Comparison of ENCODE assay signal across 24 cellular contexts in genomic region chr18:10351858-10352257, GRCh38.
DNase-seq lines count a peak whose midpoint lies in the region; ATAC-seq and TF ChIP-seq lines count a peak whose summit lies in the region.
"Had no signal": no experiment of that assay in that cellular context is flagged by ENCODE, and none has a peak within 500 bp of the region (broad histone marks: within the 10 kb centered on the region; RNA-seq: fewer than 3 reads in every experiment).

No MANE protein-coding gene starts in this region.

- no TSS peak for BruUV-seq in mammary epithelial cell (replicated peaks; lab: Mats Ljungman, UMichigan)

- H3K4me2 ChIP-seq in mammary epithelial cell (ENCODE audit: insufficient read depth, low read depth, low read length): no peak overlapping the region

- no peaks in the 10 kb centered on the region for H4K20me1 ChIP-seq in mammary epithelial cell (ENCODE audit: insufficient read depth, low read length)

- intact Hi-C loops in breast epithelium (cut with DNase I; ENCODE audit: low total_unique reads) (no loop called here), mammary epithelial cell (cut with micrococcal nuclease) (loop anchor here (10.0 kb wide), 1 partner anchor 163 kb away; no protein-coding TSS in a partner anchor), esophagus squamous epithelium (cut with DNase I) (no loop called here), left ventricle myocardium superior (cut with micrococcal nuclease) (no loop called here), posterior vena cava (cut with DNase I) (no loop called here)

- H3K4me3 ChIP-seq in breast epithelium (no peak overlapping the region), mammary epithelial cell (replicated peaks in 1 of 3; ENCODE audit: insufficient read depth in 1 of 3, low read depth in 2 of 3, low read length in 3 of 3) (no peak overlapping the region), esophagus squamous epithelium (no peak overlapping the region), suprapubic skin (no peak overlapping the region)
- H3K4me3 ChIP-seq: K562, MG63 had no signal

- TF ChIP-seq EP300 in suprapubic skin (IDR thresholded peaks at IDR 0.05): no peak

- H3K4me1 ChIP-seq in breast epithelium: peaks cover 2 to 8% of the 10 kb centered on the region in 2 donors
- no peaks in the 10 kb centered on the region for H3K4me1 ChIP-seq in mammary epithelial cell (ENCODE audit: insufficient read depth, low read length)
- H3K4me1 ChIP-seq in esophagus squamous epithelium: peaks cover 0 to 40% (median 19%) of the 10 kb centered on the region in 3 donors
- H3K4me1 ChIP-seq in suprapubic skin: peaks cover 36% of the 10 kb centered on the region

- TF ChIP-seq POLR2A in breast epithelium (IDR thresholded peaks at IDR 0.05): no peak
- TF ChIP-seq POLR2A in esophagus squamous epithelium (IDR thresholded peaks at IDR 0.05): no peak
- no peak for TF ChIP-seq POLR2A in suprapubic skin (IDR thresholded peaks at IDR 0.05)

- in situ Hi-C loops in mammary epithelial cell (cut with MboI; ENCODE audit: low sequenced_read_pairs in 2 of 2): no loop called here

- no peak overlapping the region for H3K9ac ChIP-seq in mammary epithelial cell (ENCODE audit: insufficient read depth, low read length)

- 86% methylated on average over 4 of the region's 4 CpGs for WGBS in mammary epithelial cell (ENCODE audit: low coverage, missing lambda C conversion rate)
- WGBS in esophagus squamous epithelium, 2 donors: 85 to 86% methylated on average over 4 of the region's 4 CpGs
- WGBS in suprapubic skin: 64% methylated on average over 4 of the region's 4 CpGs

- ATAC-seq in left ventricle myocardium superior (peak; percentile 65), GM21825 (IDR thresholded peaks at IDR 0.05; ENCODE audit: unreplicated experiment) (no peak), GM18498 (IDR thresholded peaks at IDR 0.05; ENCODE audit: unreplicated experiment) (no peak)
- ATAC-seq: K562, PC-3 had no signal

- CTCF ChIA-PET in mammary epithelial cell (lab: Charles Lee; ENCODE audit: low non-redundant PET): no interaction called here

- dilution Hi-C loops in mammary epithelial cell (cut with HindIII; ENCODE audit: low sequenced_read_pairs): no loop called here

- H3K9me3 ChIP-seq in breast epithelium (no peaks in the 10 kb centered on the region), mammary epithelial cell (replicated peaks; ENCODE audit: insufficient read depth, low read length) (no peaks in the 10 kb centered on the region), esophagus squamous epithelium (peaks cover 0 to under 1% (median 0%) of the 10 kb centered on the region in 3 donors), suprapubic skin (no peaks in the 10 kb centered on the region)

- no peak overlapping the region for H2AFZ ChIP-seq in mammary epithelial cell (ENCODE audit: low read depth, low read length)

- H3K79me2 ChIP-seq in mammary epithelial cell (ENCODE audit: insufficient read depth, low read length): no peaks in the 10 kb centered on the region

- DNase-seq in breast epithelium (ENCODE audit: low spot score in 2 of 2) (no peak), mammary epithelial cell (no peak), esophagus squamous epithelium (lab: John Stamatoyannopoulos, UW) (no peak), left ventricle myocardium superior (peak; percentile 38), suprapubic skin (ENCODE audit: low spot score in 2 of 2) (no peak), posterior vena cava (ENCODE audit: low spot score) (no peak)
- DNase-seq: ACHN; C1 segment of cervical spinal cord; Calu3; CD8-positive, alpha-beta memory T cell; DMS153; MG63; NCI-H1048; NCI-H1417 treated with DMSO at 0.1 percent for 48 hours; NCI-H187 treated with DMSO at 0.1 percent for 48 hours; NCI-H2107; NCI-H446 treated with DMSO at 0.1 percent for 48 hours; NCI-H526 treated with DMSO at 0.1 percent for 48 hours; PC-3; SHP77 treated with DMSO at 0.1 percent for 48 hours had no signal

- no peak for TF ChIP-seq CTCF in breast epithelium (IDR thresholded peaks at IDR 0.05)
- no peak for TF ChIP-seq CTCF in mammary epithelial cell (conservative IDR thresholded peaks at IDR 0.05 in 1 of 2, IDR thresholded peaks at IDR 0.05 in 1 of 2; ENCODE audit: extremely low read depth in 1 of 2, insufficient read depth in 1 of 2, low read depth in 1 of 2, low read length in 2 of 2)
- no peak for TF ChIP-seq CTCF in esophagus squamous epithelium (IDR thresholded peaks at IDR 0.05)
- no peak for TF ChIP-seq CTCF in suprapubic skin (IDR thresholded peaks at IDR 0.05)

- no peaks in the 10 kb centered on the region for H3K27me3 ChIP-seq in breast epithelium
- no peaks in the 10 kb centered on the region for H3K27me3 ChIP-seq in mammary epithelial cell (ENCODE audit: insufficient read depth, low read length)
- H3K27me3 ChIP-seq in esophagus squamous epithelium: no peaks in the 10 kb centered on the region
- H3K27me3 ChIP-seq in suprapubic skin: no peaks in the 10 kb centered on the region
- H3K27me3 ChIP-seq: MG63 had no signal

- H3K27ac ChIP-seq in breast epithelium: peak overlapping the region; percentile 84 to 85
- no peak overlapping the region for H3K27ac ChIP-seq in mammary epithelial cell (ENCODE audit: insufficient read depth, low read depth, low read length)
- H3K27ac ChIP-seq in esophagus squamous epithelium: peak overlapping the region in 3 of 4 donors; percentile 56 to 84 (median 67)
- H3K27ac ChIP-seq in suprapubic skin: peak overlapping the region; percentile 77
- H3K27ac ChIP-seq: 22Rv1 had no signal

- no peaks in the 10 kb centered on the region for H3K36me3 ChIP-seq in breast epithelium
- H3K36me3 ChIP-seq in mammary epithelial cell (ENCODE audit: insufficient read depth, low read length): no peaks in the 10 kb centered on the region
- H3K36me3 ChIP-seq in esophagus squamous epithelium: no peaks in the 10 kb centered on the region
- H3K36me3 ChIP-seq in suprapubic skin: no peaks in the 10 kb centered on the region
- H3K36me3 ChIP-seq: MG63 had no signal
